Comparison of ENCODE assay signal across 8 cellular contexts in genomic region chr15:76840830-76841460, GRCh38.
A peak's percentile ranks its signal among the peaks of the same experiment; 100 is the strongest.
DNase-seq lines count a peak whose midpoint lies in the region; ATAC-seq and TF ChIP-seq lines count a peak whose summit lies in the region.

No MANE protein-coding gene starts in this region.

- TF ChIP-seq CTCF in cardiac fibroblast (IDR thresholded peaks at IDR 0.05; ENCODE audit: low read depth, low read length) (peak; percentile 53), mucosa of descending colon (IDR thresholded peaks at IDR 0.05) (no peak)

- H3K4me3 ChIP-seq in cardiac fibroblast (replicated peaks in 1 of 2; ENCODE audit: low read depth in 2 of 2, low read length in 2 of 2), result no peak overlapping the region
- H3K4me3 ChIP-seq in mucosa of descending colon, result no peak overlapping the region

- no peaks in the 10 kb centered on the region for H3K4me1 ChIP-seq in mucosa of descending colon (ENCODE audit: low read depth)

- peak; percentile 7 for DNase-seq in NOMO-1 treated with DMSO at 0.1 percent for 48 hours (lab: John Stamatoyannopoulos, UW; ENCODE audit: unreplicated experiment)
- no peak for DNase-seq in NOMO-1 treated with dmso at 0.1 percent for 144 hours (lab: John Stamatoyannopoulos, UW; ENCODE audit: unreplicated experiment)
- DNase-seq in NCI-H146 treated with DMSO at 0.1 percent for 48 hours (lab: John Stamatoyannopoulos, UW; ENCODE audit: unreplicated experiment), result peak; percentile 18
- DNase-seq in cardiac fibroblast (ENCODE audit: low read depth in 2 of 2), result peak; percentile 62 to 66
- peak in 1 of 3 donors; percentile 38 for DNase-seq in mucosa of descending colon
- no peak for DNase-seq in mesenteric fat pad (ENCODE audit: low spot score)

- intact Hi-C loops in mucosa of descending colon (cut with DNase I, micrococcal nuclease), result no loop called here

- H3K36me3 ChIP-seq in mucosa of descending colon (ENCODE audit: low read depth), result no peaks in the 10 kb centered on the region

- ATAC-seq in mucosa of descending colon, result peak; percentile 29
- no peak for ATAC-seq in GM21423 (IDR thresholded peaks at IDR 0.05; ENCODE audit: unreplicated experiment)
- ATAC-seq in HG02763 (IDR thresholded peaks at IDR 0.05; ENCODE audit: unreplicated experiment), result no peak

- H3K9me3 ChIP-seq in mucosa of descending colon, result no peaks in the 10 kb centered on the region

Comparison
In these comparisons a context has a peak if more than half of its experiments do, and no peak if none do; other contexts are left out.
1. DNase-seq: peak in NOMO-1 treated with DMSO at 0.1 percent for 48 hours (single experiment), NCI-H146 treated with DMSO at 0.1 percent for 48 hours (single experiment) and cardiac fibroblast (2 of 2); none in NOMO-1 treated with dmso at 0.1 percent for 144 hours (single experiment) and mesenteric fat pad (single experiment).